In genomic region chr20:64063389-64064144, GRCh38 we compare ENCODE assay signal across 8 cellular contexts. TPM values are rescaled to one million over a fixed set of nuclear protein-coding genes. Genes with fewer than 3 reads are reported as not detected.
DNase-seq lines count a peak whose midpoint lies in the region; ATAC-seq and TF ChIP-seq lines count a peak whose summit lies in the region.

No MANE protein-coding gene starts in this region.

- peak overlapping the region; percentile 58; the same call in 1 of the 3 replicates for H2BK15ac ChIP-seq in IMR-90 (ENCODE audit: low read depth, low read length)

- in situ Hi-C loops in IMR-90 (cut with MboI; ENCODE audit: low sequenced_read_pairs), result no loop called here
- in situ Hi-C loops in astrocyte of the cerebellum (cut with HindIII; ENCODE audit: low sequenced_read_pairs), result no loop called here

- peak overlapping the region; percentile 90 for H3K4ac ChIP-seq in IMR-90 (ENCODE audit: low read depth, low read length)

- DNase-seq in CD8-positive, alpha-beta T cell, result no peak
- DNase-seq in IMR-90, result no peak
- no peak for DNase-seq in astrocyte of the cerebellum (ENCODE audit: low read depth)
- peak; percentile 68 for DNase-seq in left lobe of liver (ENCODE audit: low spot score)
- peak in 4 of 49 donors; percentile 38 to 78 (median 50) for DNase-seq in substantia nigra (lab: John Stamatoyannopoulos, UW)
- no peak for DNase-seq in A172 (ENCODE audit: low spot score)
- DNase-seq in iPS-NIHi11 (ENCODE audit: low spot score), result no peak

- H3K36me3 ChIP-seq in CD8-positive, alpha-beta T cell (ENCODE audit: insufficient read depth, low read length), result no peaks in the 10 kb centered on the region
- no peaks in the 10 kb centered on the region for H3K36me3 ChIP-seq in IMR-90 (ENCODE audit: control insufficient read depth, insufficient read depth, low read length)

- dilution Hi-C loops in IMR-90 (cut with HindIII; ENCODE audit: low sequenced_read_pairs, unreplicated experiment), result no loop called here

- peak overlapping the region; percentile 92 for H3K9ac ChIP-seq in IMR-90 (ENCODE audit: low read depth, low read length)

- peak overlapping the region; percentile 82 for H3K4me3 Mint-ChIP-seq in CD8-positive, alpha-beta T cell

- WGBS in IMR-90 (ENCODE audit: extremely low coverage in 2 of 2, insufficient read length in 1 of 2), 2 experiments, result 0% methylated on average over 15 of the region's 51 CpGs; no CpG with 5 or more reads in 1 of the 2 experiments

- H2AFZ ChIP-seq in IMR-90 (replicated peaks; ENCODE audit: low read length, poor library complexity), result peak overlapping the region; percentile 97

- H3K4me3 ChIP-seq in CD8-positive, alpha-beta T cell (ENCODE audit: low read depth, low read length), result peak overlapping the region; percentile 68
- peak overlapping the region; percentile 87 for H3K4me3 ChIP-seq in IMR-90 (ENCODE audit: insufficient read depth, low read depth, low read length)
- peak overlapping the region; percentile 83 for H3K4me3 ChIP-seq in astrocyte of the cerebellum (ENCODE audit: low read depth, low read length)

- H3K27me3 ChIP-seq in CD8-positive, alpha-beta T cell (ENCODE audit: insufficient read depth, low read length), result no peaks in the 10 kb centered on the region
- no peaks in the 10 kb centered on the region for H3K27me3 ChIP-seq in IMR-90 (ENCODE audit: control insufficient read depth, insufficient read depth, low read length)

- H3K27me3 Mint-ChIP-seq in CD8-positive, alpha-beta T cell (ENCODE audit: low read depth), result no peaks in the 10 kb centered on the region

- H3K4me1 ChIP-seq in CD8-positive, alpha-beta T cell (ENCODE audit: insufficient read depth, low read length), result peaks cover 48% of the 10 kb centered on the region
- H3K4me1 ChIP-seq in IMR-90 (ENCODE audit: control insufficient read depth, insufficient read depth, low read length), result peaks cover 27% of the 10 kb centered on the region

- H2AK5ac ChIP-seq in IMR-90 (ENCODE audit: low read depth, low read length), result peak overlapping the region; percentile 85

- H2BK120ac ChIP-seq in IMR-90 (ENCODE audit: low read depth, low read length), result no peak overlapping the region; the same call in 1 of the 2 replicates

- H3K9me3 Mint-ChIP-seq in CD8-positive, alpha-beta T cell, result no peaks in the 10 kb centered on the region

- H3K9me1 ChIP-seq in IMR-90 (ENCODE audit: insufficient read depth, low read length), result peaks cover 19% of the 10 kb centered on the region

- no peak for TF ChIP-seq POLR2A in IMR-90 (IDR thresholded peaks at IDR 0.05; ENCODE audit: low read depth, low read length)

- POLR2A ChIA-PET in CD8-positive, alpha-beta T cell (lab: Charles Lee), result interaction anchor here (1.0 to 1.9 kb wide), 7 partner anchors 10 to 83 kb away, joined by 3 to 10 read pairs (median 4); partner anchors contain the start of genes LKAAEAR1, OPRL1, PRPF6 and RGS19
- POLR2A ChIA-PET in IMR-90 (lab: Charles Lee; ENCODE audit: unreplicated experiment), result interaction anchor here (0.6 kb wide), 2 partner anchors 9 to 10 kb away, joined by 3 read pairs; no protein-coding TSS in a partner anchor

- peak overlapping the region; percentile 88 for H3K4me2 ChIP-seq in IMR-90 (ENCODE audit: low read depth, low read length)

- H2BK20ac ChIP-seq in IMR-90 (ENCODE audit: low read depth, low read length), result 0 out of 2 replicates have a peak overlapping the region, but pooled peaks have one; percentile 35

- no peak overlapping the region for H4K5ac ChIP-seq in IMR-90 (ENCODE audit: low read depth, low read length)

- no peak for ATAC-seq in CD8-positive, alpha-beta T cell
- ATAC-seq in IMR-90 (ENCODE audit: low read depth) (peak; percentile 6), left lobe of liver (peak; percentile 1), GM19035 (IDR thresholded peaks at IDR 0.05; ENCODE audit: unreplicated experiment) (no peak)

- H3K36me3 Mint-ChIP-seq in CD8-positive, alpha-beta T cell, result no peaks in the 10 kb centered on the region

- peaks cover 15% of the 10 kb centered on the region for H4K20me1 ChIP-seq in IMR-90 (ENCODE audit: insufficient read depth, low read length)

- H2BK5ac ChIP-seq in IMR-90 (ENCODE audit: low read depth, low read length, poor library complexity, severe bottlenecking), result peak overlapping the region; percentile 62

- peak overlapping the region; percentile 80 to 82; a peak in 3 of 4 replicates for H4K8ac ChIP-seq in IMR-90 (ENCODE audit: low read depth in 2 of 2, low read length in 2 of 2)

- TF ChIP-seq CTCF in CD8-positive, alpha-beta T cell (IDR thresholded peaks at IDR 0.05), result no peak
- TF ChIP-seq CTCF in IMR-90 (conservative IDR thresholded peaks at IDR 0.05; ENCODE audit: low read depth, low read length) (no peak), astrocyte of the cerebellum (IDR thresholded peaks at IDR 0.05; ENCODE audit: low read depth, low read length, missing control alignments) (no peak)

- peak overlapping the region; percentile 35 for H3K27ac ChIP-seq in CD8-positive, alpha-beta T cell (ENCODE audit: low read depth, low read length)
- H3K27ac ChIP-seq in IMR-90 (ENCODE audit: insufficient read depth, low read length) (peak overlapping the region; percentile 66), substantia nigra (ENCODE audit: low read depth, low read length, poor library complexity, severe bottlenecking) (peak overlapping the region; percentile 71)

- peak overlapping the region; percentile 68 for H4K91ac ChIP-seq in IMR-90 (ENCODE audit: insufficient read depth, low read depth, low read length)

- peak overlapping the region; percentile 63 for H3K27ac Mint-ChIP-seq in CD8-positive, alpha-beta T cell

- TF ChIP-seq RAD21 in IMR-90 (IDR thresholded peaks at IDR 0.05; ENCODE audit: low read length), result no peak

- no TSS peak for BruUV-seq in IMR-90 (replicated peaks; lab: Mats Ljungman, UMichigan)

- peaks cover 32% of the 10 kb centered on the region for H3K4me1 Mint-ChIP-seq in CD8-positive, alpha-beta T cell (ENCODE audit: low read depth)

- CTCF ChIA-PET in CD8-positive, alpha-beta T cell (lab: Charles Lee), result interaction anchor here (1.5 to 7.1 kb wide), 3 partner anchors 25 to 56 kb away, joined by 7 to 62 read pairs (median 7); partner anchors contain the start of gene C20orf204
- CTCF ChIA-PET in IMR-90 (lab: Yijun Ruan, JAX), result interaction anchor here (1.5 kb wide), 1 partner anchor 83 kb away, joined by 3 read pairs; the partner anchor contains the start of gene PRPF6

- H3K9me3 ChIP-seq in CD8-positive, alpha-beta T cell (ENCODE audit: low read length), result no peaks in the 10 kb centered on the region
- no peaks in the 10 kb centered on the region for H3K9me3 ChIP-seq in IMR-90 (ENCODE audit: control insufficient read depth, insufficient read depth, low read length)

- H3K18ac ChIP-seq in IMR-90 (ENCODE audit: low read depth, low read length), result no peak overlapping the region

- peak overlapping the region; percentile 45 for H3K14ac ChIP-seq in IMR-90 (replicated peaks; ENCODE audit: low read depth, low read length)

- peak overlapping the region; percentile 82; the same call in 1 of the 2 replicates for H3K23ac ChIP-seq in IMR-90 (ENCODE audit: low read depth, low read length)

- peak overlapping the region; percentile 99 for H2AK9ac ChIP-seq in IMR-90 (replicated peaks; ENCODE audit: low read depth, low read length, poor library complexity)

- H3K56ac ChIP-seq in IMR-90 (ENCODE audit: extremely low read depth, insufficient read depth, low read length), result peak overlapping the region; percentile 40; the same call in 1 of the 2 replicates

- intact Hi-C loops in CD8-positive, alpha-beta T cell (cut with DNase I, micrococcal nuclease), result loop anchor here (1.0 to 10.0 kb wide), 9 partner anchors 14 to 849 kb away; partner anchors contain the start of genes PRPF6 (in 2 of the 2), UCKL1 (in 2 of the 2), ARFRP1 (in 1 of the 2) and DNAJC5 (in 1 of the 2)
- intact Hi-C loops in IMR-90 (cut with micrococcal nuclease), result no loop called here

- H3K79me1 ChIP-seq in IMR-90 (ENCODE audit: low read depth in 1 of 2, low read length in 2 of 2), result peaks cover 10 to 38% of the 10 kb centered on the region in 2 experiments; a peak in 3 of 4 replicates

TF ChIP-seq in IMR-90, 13 proteins besides CTCF, POLR2A, EP300 and RAD21 (continues in another document):
- no peak for TF ChIP-seq CHD1 (IDR thresholded peaks at IDR 0.05; ENCODE audit: low read depth, low read length)

RNA-seq across cellular contexts. Expression of gene TCEA2, which starts 0.6 kb away (rescaled TPM):
- 10 to 100 TPM; 18.2 to 18.4 TPM for total RNA-seq in CD8-positive, alpha-beta T cell
- 8.9 and 9.3 TPM in 2 replicates for total RNA-seq in IMR-90 (2012; rRNA removed)
- polyA plus RNA-seq in IMR-90 (2012; rRNA removed), result 28.9 and 30.0 TPM in 2 replicates
- polyA plus RNA-seq in IMR-90 (2012; cell fraction: cytosol; rRNA removed), result 53.8 and 63.8 TPM in 2 replicates
- 76.1 and 133 TPM in 2 replicates for polyA plus RNA-seq in IMR-90 (2012; cell fraction: nucleus; rRNA removed; ENCODE audit: low replicate concordance)
- total RNA-seq in left lobe of liver, result 49.2 TPM
- total RNA-seq in A172 (2014; rRNA removed; shearing (Covaris generic)), result 52.7 and 58.3 TPM in 2 replicates

RNA-seq across cellular contexts. Expression of gene SOX18, which starts 14.1 kb away (rescaled TPM):
- not detected for total RNA-seq in CD8-positive, alpha-beta T cell
- total RNA-seq in IMR-90 (2012; rRNA removed), result not detected in 2 replicates
- polyA plus RNA-seq in IMR-90 (2012; rRNA removed), result not detected in 2 replicates
- polyA plus RNA-seq in IMR-90 (2012; cell fraction: cytosol; rRNA removed), result 0.03 TPM in 1 of 2 replicates, not detected in the other
- 0.03 TPM in 1 of 2 replicates, not detected in the other for polyA plus RNA-seq in IMR-90 (2012; cell fraction: nucleus; rRNA removed; ENCODE audit: low replicate concordance)
- 8.1 TPM for total RNA-seq in left lobe of liver
- 0.21 and 1.9 TPM in 2 replicates for total RNA-seq in A172 (2014; rRNA removed; shearing (Covaris generic))

RNA-seq across cellular contexts. Expression of gene RGS19, which starts 15.8 kb away (rescaled TPM):
- 1 to 10 TPM; 6.9 to 8.1 TPM for total RNA-seq in CD8-positive, alpha-beta T cell
- total RNA-seq in IMR-90 (2012; rRNA removed), result 7.7 and 8.1 TPM in 2 replicates
- polyA plus RNA-seq in IMR-90 (2012; rRNA removed), result 17.5 and 21.5 TPM in 2 replicates
- polyA plus RNA-seq in IMR-90 (2012; cell fraction: cytosol; rRNA removed), result 9.7 and 22.3 TPM in 2 replicates
- 8.4 and 19.7 TPM in 2 replicates for polyA plus RNA-seq in IMR-90 (2012; cell fraction: nucleus; rRNA removed; ENCODE audit: low replicate concordance)
- 4.6 TPM for total RNA-seq in left lobe of liver
- total RNA-seq in A172 (2014; rRNA removed; shearing (Covaris generic)), result 29.3 and 29.5 TPM in 2 replicates

RNA-seq across cellular contexts. Expression of gene OPRL1, which starts 16.3 kb away (rescaled TPM):
- total RNA-seq in CD8-positive, alpha-beta T cell, result under 1 TPM; 0.35 to 0.69 TPM
- total RNA-seq in IMR-90 (2012; rRNA removed), result 0.28 and 0.36 TPM in 2 replicates
- 1.1 and 1.2 TPM in 2 replicates for polyA plus RNA-seq in IMR-90 (2012; rRNA removed)
- 0.80 and 1.9 TPM in 2 replicates for polyA plus RNA-seq in IMR-90 (2012; cell fraction: cytosol; rRNA removed)
- 1.2 and 2.6 TPM in 2 replicates for polyA plus RNA-seq in IMR-90 (2012; cell fraction: nucleus; rRNA removed; ENCODE audit: low replicate concordance)
- total RNA-seq in left lobe of liver, result 0.15 TPM
- total RNA-seq in A172 (2014; rRNA removed; shearing (Covaris generic)), result 0.81 and 1.2 TPM in 2 replicates

RNA-seq across cellular contexts. Expression of gene LKAAEAR1, which starts 20.6 kb away (rescaled TPM):
- under 1 TPM in 1 of 2 experiments, not detected in 1; 0.42 TPM for total RNA-seq in CD8-positive, alpha-beta T cell
- total RNA-seq in IMR-90 (2012; rRNA removed), result not detected in 2 replicates
- polyA plus RNA-seq in IMR-90 (2012; rRNA removed), result 0.16 and 0.21 TPM in 2 replicates
- polyA plus RNA-seq in IMR-90 (2012; cell fraction: cytosol; rRNA removed), result 0.15 and 0.36 TPM in 2 replicates
- 0.34 TPM in 1 of 2 replicates, not detected in the other for polyA plus RNA-seq in IMR-90 (2012; cell fraction: nucleus; rRNA removed; ENCODE audit: low replicate concordance)
- not detected for total RNA-seq in left lobe of liver
- total RNA-seq in A172 (2014; rRNA removed; shearing (Covaris generic)), result 0.24 TPM in 1 of 2 replicates, not detected in the other

Comparison
In these comparisons a context has a peak if more than half of its experiments do, and no peak if none do; other contexts are left out.
1. ATAC-seq: peak in IMR-90 (single experiment) and left lobe of liver (single experiment); none in CD8-positive, alpha-beta T cell (single experiment) and GM19035 (single experiment).
2. Peak in every context shown above with its lines, with median percentiles within 50 percentile points of each other: H3K27ac ChIP-seq and H3K4me3 ChIP-seq.